In genomic region chr15:89457086-89457485, GRCh38 we compare ENCODE assay signal across 11 cellular contexts. TPM values are rescaled to one million over a fixed set of nuclear protein-coding genes. Genes with fewer than 3 reads are reported as not detected.
DNase-seq lines count a peak whose midpoint lies in the region; FAIRE-seq lines count a peak whose summit lies in the region.
"Had no signal": no experiment of that assay in that cellular context is flagged by ENCODE, and none has a peak within 500 bp of the region (broad histone marks: within the 10 kb centered on the region; RNA-seq: fewer than 3 reads in every experiment).

No MANE protein-coding gene starts in this region.

- FAIRE-seq in HTR-8/SVneo (lab: Jason Lieb, UNC): no peak

- DNase-seq in NCI-H1694 treated with DMSO at 0.1 percent for 48 hours (lab: John Stamatoyannopoulos, UW): peak; percentile 11
- DNase-seq in NCI-H1694 (lab: John Stamatoyannopoulos, UW): no peak
- DNase-seq in HTR-8/SVneo (ENCODE audit: insufficient read length, low spot score): peak; percentile 29
- DNase-seq in SW480 (ENCODE audit: low spot score): peak; percentile 21
- peak; percentile 5 to 31 for DNase-seq in lung microvascular endothelial cell (ENCODE audit: low read depth in 2 of 2)
- no peak for DNase-seq in cerebellum (ENCODE audit: low spot score)
- no peak for DNase-seq in NCI-H1417 treated with DMSO at 0.1 percent for 48 hours (lab: John Stamatoyannopoulos, UW)
- no peak for DNase-seq in NCI-H2081 treated with DMSO at 0.1 percent for 48 hours (lab: John Stamatoyannopoulos, UW)
- DNase-seq: spleen, thyroid gland had no signal

RNA-seq across cellular contexts. Expression of gene RHCG, which starts 39.3 kb away (rescaled TPM):
- not detected in 2 replicates for total RNA-seq in lung microvascular endothelial cell
- 1.3 TPM for total RNA-seq in cerebellum
- total RNA-seq: cardiac muscle cell, spleen, thyroid gland had no signal

Comparison
In these comparisons a context has a peak if more than half of its experiments do, and no peak if none do; other contexts are left out.
1. DNase-seq: peak in NCI-H1694 treated with DMSO at 0.1 percent for 48 hours (single experiment), HTR-8/SVneo (single experiment), SW480 (single experiment) and lung microvascular endothelial cell (2 of 2); none in NCI-H1694 (single experiment), cerebellum (single experiment), NCI-H1417 treated with DMSO at 0.1 percent for 48 hours (single experiment) and NCI-H2081 treated with DMSO at 0.1 percent for 48 hours (single experiment).